Comparison of ENCODE assay signal across 8 cellular contexts in the genomic region with DNA sequence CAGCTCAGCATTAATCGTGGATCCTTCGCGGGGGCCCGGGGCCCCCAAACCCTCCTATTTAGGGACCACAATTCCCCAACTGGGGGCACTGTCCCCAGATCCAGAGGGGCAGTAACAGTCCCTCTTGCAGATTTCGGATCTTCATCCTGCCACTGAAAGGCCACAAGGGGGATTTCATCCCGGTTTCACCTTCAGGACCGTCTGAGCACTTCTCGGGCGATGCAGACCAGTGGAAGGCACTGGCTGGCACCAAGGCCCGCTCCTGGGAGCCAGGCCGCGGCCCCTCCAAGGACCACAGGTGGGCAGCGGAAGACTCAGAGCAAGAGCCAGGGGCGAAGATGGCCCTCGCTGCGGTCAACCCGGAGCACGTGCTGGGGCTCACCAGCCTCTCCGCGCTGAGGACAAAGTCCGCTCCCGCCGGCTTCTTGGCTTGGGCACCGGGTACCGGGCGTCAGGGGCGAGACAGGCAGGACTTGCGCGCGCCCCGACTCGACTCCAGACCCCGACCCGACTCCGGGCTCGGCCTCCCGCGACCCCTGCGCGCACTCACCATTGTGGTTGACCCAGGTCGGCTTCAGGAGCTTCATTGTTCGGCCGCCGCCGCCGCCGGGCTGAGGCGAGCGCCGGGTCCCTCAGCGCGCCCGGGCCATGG. TPM values are rescaled to one million over a fixed set of nuclear protein-coding genes. Genes with fewer than 3 reads are reported as not detected.
DNase-seq lines count a peak whose midpoint lies in the region; ATAC-seq and TF ChIP-seq lines count a peak whose summit lies in the region.

No MANE protein-coding gene starts in this region.

- DNase-seq in activated CD4-positive, alpha-beta T cell treated with anti-CD3 and anti-CD28 coated beads for 48 hours: peak; percentile 35
- no peak for DNase-seq in activated CD4-positive, alpha-beta T cell treated with anti-CD3 and anti-CD28 coated beads, Interleukin-2, amount 50 U/mL, for 4 hours
- peak; percentile 68 for DNase-seq in HT-29 (ENCODE audit: low spot score)
- DNase-seq in activated CD8-positive, alpha-beta T cell treated with anti-CD3 and anti-CD28 coated beads, Interleukin-2, amount 10 ng/mL, durations not matched to agents 7 days and 5 days: peak; percentile 41
- DNase-seq in foreskin keratinocyte: no peak
- peak; percentile 86 for DNase-seq in osteoblast (ENCODE audit: insufficient read length, low spot score, missing footprints)
- DNase-seq in NCI-H1436 (lab: John Stamatoyannopoulos, UW): no peak

- no peaks in the 10 kb centered on the region for H3K9me3 ChIP-seq in osteoblast (ENCODE audit: low read depth, low read length)

- peaks cover 23% of the 10 kb centered on the region for H4K20me1 ChIP-seq in osteoblast (ENCODE audit: insufficient read depth, low read length)

- H3K4me1 Mint-ChIP-seq in activated CD8-positive, alpha-beta T cell treated with anti-CD3 and anti-CD28 coated beads, Interleukin-2, amount 10 ng/mL, durations not matched to agents 7 days and 5 days (ENCODE audit: low read depth): peaks cover 50% of the 10 kb centered on the region

- H3K27ac ChIP-seq in foreskin keratinocyte: peak overlapping the region; percentile 56
- H3K27ac ChIP-seq in osteoblast (ENCODE audit: low read depth, low read length): peak overlapping the region; percentile 91

- peak overlapping the region; percentile 84 for H3K27ac Mint-ChIP-seq in activated CD8-positive, alpha-beta T cell treated with anti-CD3 and anti-CD28 coated beads, Interleukin-2, amount 10 ng/mL, durations not matched to agents 7 days and 5 days

- CTCF ChIA-PET in activated CD8-positive, alpha-beta T cell treated with anti-CD3 and anti-CD28 coated beads, Interleukin-2, amount 10 ng/mL, durations not matched to agents 7 days and 5 days (lab: Charles Lee): interaction anchor here (0.6 to 1.5 kb wide), 5 partner anchors 10 to 60 kb away, joined by 3 to 4 read pairs (median 3); no protein-coding TSS in a partner anchor

- TF ChIP-seq CTCF in foreskin keratinocyte (conservative IDR thresholded peaks at IDR 0.05): peak; percentile 19
- TF ChIP-seq CTCF in osteoblast (IDR thresholded peaks at IDR 0.05; ENCODE audit: extremely low read depth, low read depth, low read length): peak; percentile 21

- H3K27me3 ChIP-seq in foreskin keratinocyte (no peaks in the 10 kb centered on the region), osteoblast (ENCODE audit: insufficient read depth, low read length) (no peaks in the 10 kb centered on the region)

- peak; percentile 1 for ATAC-seq in activated CD8-positive, alpha-beta T cell treated with anti-CD3 and anti-CD28 coated beads, Interleukin-2, amount 10 ng/mL, durations not matched to agents 7 days and 5 days
- ATAC-seq in foreskin keratinocyte: no peak
- ATAC-seq in GM21529 (IDR thresholded peaks at IDR 0.05; ENCODE audit: unreplicated experiment): no peak

- peaks cover 54% of the 10 kb centered on the region for H3K79me2 ChIP-seq in osteoblast (ENCODE audit: insufficient read depth, low read length)

- peak overlapping the region; percentile 81 for H3K4me3 Mint-ChIP-seq in activated CD8-positive, alpha-beta T cell treated with anti-CD3 and anti-CD28 coated beads, Interleukin-2, amount 10 ng/mL, durations not matched to agents 7 days and 5 days

- peak overlapping the region; percentile 64 for H2AFZ ChIP-seq in osteoblast (ENCODE audit: low read length)

- peaks cover 16% of the 10 kb centered on the region for H3K4me1 ChIP-seq in foreskin keratinocyte
- peaks cover 23% of the 10 kb centered on the region for H3K4me1 ChIP-seq in osteoblast (ENCODE audit: insufficient read depth, low read length)

- H3K36me3 ChIP-seq in osteoblast (ENCODE audit: insufficient read depth, low read length): peaks cover 18% of the 10 kb centered on the region

- POLR2A ChIA-PET in activated CD8-positive, alpha-beta T cell treated with anti-CD3 and anti-CD28 coated beads, Interleukin-2, amount 10 ng/mL, durations not matched to agents 7 days and 5 days (lab: Charles Lee): interaction anchor here (1.0 to 6.3 kb wide), 6 partner anchors 10 to 250 kb away, joined by 4 to 67 read pairs (median 12); partner anchors contain the start of genes C22orf39, CDC45 and UFD1

- H3K4me3 ChIP-seq in osteoblast (ENCODE audit: insufficient read depth, low read length): peak overlapping the region; percentile 92

- H3K36me3 Mint-ChIP-seq in activated CD8-positive, alpha-beta T cell treated with anti-CD3 and anti-CD28 coated beads, Interleukin-2, amount 10 ng/mL, durations not matched to agents 7 days and 5 days (ENCODE audit: low read depth): peaks cover 44% of the 10 kb centered on the region

- peak overlapping the region; percentile 94 for H3K4me2 ChIP-seq in osteoblast (ENCODE audit: insufficient read depth, low read length)

- H3K9me3 Mint-ChIP-seq in activated CD8-positive, alpha-beta T cell treated with anti-CD3 and anti-CD28 coated beads, Interleukin-2, amount 10 ng/mL, durations not matched to agents 7 days and 5 days (ENCODE audit: insufficient read depth): no peaks in the 10 kb centered on the region

- no peaks in the 10 kb centered on the region for H3K27me3 Mint-ChIP-seq in activated CD8-positive, alpha-beta T cell treated with anti-CD3 and anti-CD28 coated beads, Interleukin-2, amount 10 ng/mL, durations not matched to agents 7 days and 5 days (ENCODE audit: low read depth)

RNA-seq across cellular contexts. Expression of gene HIRA, which starts 0.5 kb away (rescaled TPM):
- total RNA-seq in HT-29 (2014; rRNA removed; shearing (Covaris generic)): 61.2 and 65.1 TPM in 2 replicates
- total RNA-seq in activated CD8-positive, alpha-beta T cell treated with anti-CD3 and anti-CD28 coated beads, Interleukin-2, amount 10 ng/mL, durations not matched to agents 7 days and 5 days: 10 to 100 TPM; 47.0 to 48.1 TPM
- total RNA-seq in foreskin keratinocyte (27.8 and 28.1 TPM in 2 replicates), osteoblast (19.2 and 22.1 TPM in 2 replicates)
- polyA plus RNA-seq in foreskin keratinocyte: 17.3 and 18.8 TPM in 2 replicates

RNA-seq across cellular contexts. Expression of gene MRPL40, which starts 1.3 kb away (rescaled TPM):
- 67.8 and 70.6 TPM in 2 replicates for total RNA-seq in HT-29 (2014; rRNA removed; shearing (Covaris generic))
- 10 to 100 TPM; 26.8 to 29.5 TPM for total RNA-seq in activated CD8-positive, alpha-beta T cell treated with anti-CD3 and anti-CD28 coated beads, Interleukin-2, amount 10 ng/mL, durations not matched to agents 7 days and 5 days
- total RNA-seq in foreskin keratinocyte (53.4 and 56.6 TPM in 2 replicates), osteoblast (34.4 and 35.1 TPM in 2 replicates)
- polyA plus RNA-seq in foreskin keratinocyte: 63.8 and 69.4 TPM in 2 replicates

RNA-seq across cellular contexts. Expression of gene C22orf39, which starts 16.5 kb away (rescaled TPM):
- total RNA-seq in HT-29 (2014; rRNA removed; shearing (Covaris generic)): 43.6 and 58.4 TPM in 2 replicates
- 10 to 100 TPM; 33.9 to 35.0 TPM for total RNA-seq in activated CD8-positive, alpha-beta T cell treated with anti-CD3 and anti-CD28 coated beads, Interleukin-2, amount 10 ng/mL, durations not matched to agents 7 days and 5 days
- total RNA-seq in foreskin keratinocyte (13.8 and 15.3 TPM in 2 replicates), osteoblast (14.8 and 15.0 TPM in 2 replicates)
- 14.8 and 15.1 TPM in 2 replicates for polyA plus RNA-seq in foreskin keratinocyte

RNA-seq across cellular contexts. Expression of gene UFD1, which starts 48.0 kb away (rescaled TPM):
- total RNA-seq in HT-29 (2014; rRNA removed; shearing (Covaris generic)): 146 and 147 TPM in 2 replicates
- 10 to 100 TPM; 94.3 to 97.2 TPM for total RNA-seq in activated CD8-positive, alpha-beta T cell treated with anti-CD3 and anti-CD28 coated beads, Interleukin-2, amount 10 ng/mL, durations not matched to agents 7 days and 5 days
- total RNA-seq in foreskin keratinocyte (86.9 and 95.5 TPM in 2 replicates), osteoblast (53.9 and 56.8 TPM in 2 replicates)
- 122 and 131 TPM in 2 replicates for polyA plus RNA-seq in foreskin keratinocyte

RNA-seq across cellular contexts. Expression of gene CDC45, which starts 48.7 kb away (rescaled TPM):
- total RNA-seq in HT-29 (2014; rRNA removed; shearing (Covaris generic)): 71.3 and 86.5 TPM in 2 replicates
- 10 to 100 TPM; 90.2 to 94.3 TPM for total RNA-seq in activated CD8-positive, alpha-beta T cell treated with anti-CD3 and anti-CD28 coated beads, Interleukin-2, amount 10 ng/mL, durations not matched to agents 7 days and 5 days
- total RNA-seq in foreskin keratinocyte: 38.2 and 39.8 TPM in 2 replicates
- 37.8 and 43.1 TPM in 2 replicates for polyA plus RNA-seq in foreskin keratinocyte
- total RNA-seq in osteoblast: 0.72 and 1.5 TPM in 2 replicates

Comparison
In these comparisons a context has a peak if more than half of its experiments do, and no peak if none do; other contexts are left out.
1. DNase-seq: peak in activated CD4-positive, alpha-beta T cell treated with anti-CD3 and anti-CD28 coated beads for 48 hours (single experiment), HT-29 (single experiment), activated CD8-positive, alpha-beta T cell treated with anti-CD3 and anti-CD28 coated beads, Interleukin-2, amount 10 ng/mL, durations not matched to agents 7 days and 5 days (single experiment) and osteoblast (single experiment); none in activated CD4-positive, alpha-beta T cell treated with anti-CD3 and anti-CD28 coated beads, Interleukin-2, amount 50 U/mL, for 4 hours (0 of 2), foreskin keratinocyte (0 of 2) and NCI-H1436 (single experiment).